ENCODE assay signal across 8 cellular contexts in the genomic region with DNA sequence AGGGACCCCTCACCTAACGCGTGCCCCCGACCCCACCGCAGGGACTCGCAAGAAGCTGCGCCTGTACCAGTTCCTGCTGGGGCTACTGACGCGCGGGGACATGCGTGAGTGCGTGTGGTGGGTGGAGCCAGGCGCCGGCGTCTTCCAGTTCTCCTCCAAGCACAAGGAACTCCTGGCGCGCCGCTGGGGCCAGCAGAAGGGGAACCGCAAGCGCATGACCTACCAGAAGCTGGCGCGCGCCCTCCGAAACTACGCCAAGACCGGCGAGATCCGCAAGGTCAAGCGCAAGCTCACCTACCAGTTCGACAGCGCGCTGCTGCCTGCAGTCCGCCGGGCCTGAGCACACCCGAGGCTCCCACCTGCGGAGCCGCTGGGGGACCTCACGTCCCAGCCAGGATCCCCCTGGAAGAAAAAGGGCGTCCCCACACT. TPM values are rescaled to one million over a fixed set of nuclear protein-coding genes. Genes with fewer than 3 reads are reported as not detected.
DNase-seq lines count a peak whose midpoint lies in the region; ATAC-seq and TF ChIP-seq lines count a peak whose summit lies in the region.

No MANE protein-coding gene starts in this region.

- H3K4me3 Mint-ChIP-seq in WTC11 = peak overlapping the region; percentile 47

- peaks cover 35% of the 10 kb centered on the region for H3K27me3 Mint-ChIP-seq in WTC11 (ENCODE audit: low read depth)

- intact Hi-C loops in esophagus squamous epithelium (cut with DNase I) = no loop called here

- H3K27me3 ChIP-seq in esophagus squamous epithelium = peaks cover 0 to 62% (median 3%) of the 10 kb centered on the region in 4 donors
- H3K27me3 ChIP-seq in muscle layer of duodenum (ENCODE audit: low read depth, low read length) = peaks cover 12% of the 10 kb centered on the region

- TF ChIP-seq CTCF in WTC11 (IDR thresholded peaks at IDR 0.05) = no peak
- no peak for TF ChIP-seq CTCF in esophagus squamous epithelium (IDR thresholded peaks at IDR 0.05)

- 1% methylated on average over 16 of the region's 38 CpGs; no CpG with 5 or more reads in 1 of the 2 donors for WGBS in esophagus squamous epithelium, 2 donors
- WGBS in urinary bladder = 4% methylated on average over 38 of the region's 38 CpGs

- peak; percentile 59 for DNase-seq in DMS53 (lab: John Stamatoyannopoulos, UW)
- no peak for DNase-seq in DMS53 treated with DMSO at 0.1 percent for 48 hours (lab: John Stamatoyannopoulos, UW; ENCODE audit: unreplicated experiment)
- DNase-seq in WTC11 (ENCODE audit: low spot score) = peak; percentile 81
- peak; percentile 44 for DNase-seq in esophagus squamous epithelium (lab: John Stamatoyannopoulos, UW)
- no peak for DNase-seq in DMS79 (lab: John Stamatoyannopoulos, UW)
- no peak for DNase-seq in DMS 273 (lab: John Stamatoyannopoulos, UW; ENCODE audit: unreplicated experiment)

- peak overlapping the region; percentile 1 to 57 (median 30) for H3K4me3 ChIP-seq in esophagus squamous epithelium
- H3K4me3 ChIP-seq in muscle layer of duodenum (ENCODE audit: low read depth in 1 of 2, low read length in 2 of 2) = peak overlapping the region; percentile 26 to 44
- H3K4me3 ChIP-seq in urinary bladder (ENCODE audit: low read depth, low read length) = peak overlapping the region; percentile 6

- CTCF ChIA-PET in WTC11 (lab: Charles Lee) = interaction anchor here (0.6 to 3.3 kb wide), 10 partner anchors 9 to 180 kb away, joined by 3 to 16 read pairs (median 6); partner anchors contain the start of genes KCNC3 and SPIB

- no peaks in the 10 kb centered on the region for H3K9me3 Mint-ChIP-seq in WTC11

- ATAC-seq in WTC11 = peak; percentile 31

- H3K27ac ChIP-seq in esophagus squamous epithelium = peak overlapping the region in 2 of 4 donors; percentile 50 to 64
- no peak overlapping the region for H3K27ac ChIP-seq in muscle layer of duodenum (ENCODE audit: low read length)
- H3K27ac ChIP-seq in urinary bladder (ENCODE audit: low read depth) = no peak overlapping the region

- no peaks in the 10 kb centered on the region for H3K9me3 ChIP-seq in esophagus squamous epithelium
- H3K9me3 ChIP-seq in muscle layer of duodenum (ENCODE audit: control insufficient read depth in 1 of 2, low read length in 2 of 2) = no peaks in the 10 kb centered on the region

- POLR2A ChIA-PET in WTC11 (lab: Charles Lee) = interaction anchor here (0.5 to 1.4 kb wide), 5 partner anchors 8 to 83 kb away, joined by 3 to 5 read pairs (median 3); partner anchors contain the start of gene JOSD2

- peaks cover 21% of the 10 kb centered on the region for H3K4me1 Mint-ChIP-seq in WTC11

- no peaks in the 10 kb centered on the region for H3K36me3 ChIP-seq in esophagus squamous epithelium
- no peaks in the 10 kb centered on the region for H3K36me3 ChIP-seq in muscle layer of duodenum (ENCODE audit: control insufficient read depth in 1 of 2, insufficient read depth in 2 of 2, low read length in 2 of 2)
- no peaks in the 10 kb centered on the region for H3K36me3 ChIP-seq in urinary bladder (ENCODE audit: insufficient read depth)

- peak in 1 of 4 donors; percentile 63 for TF ChIP-seq POLR2A in esophagus squamous epithelium (IDR thresholded peaks at IDR 0.05)

- no peak overlapping the region for H3K27ac Mint-ChIP-seq in WTC11

- H3K4me1 ChIP-seq in esophagus squamous epithelium = peaks cover 6 to 32% (median 15%) of the 10 kb centered on the region in 3 donors
- peaks cover 0 to 9% of the 10 kb centered on the region in 2 donors for H3K4me1 ChIP-seq in muscle layer of duodenum (ENCODE audit: control insufficient read depth in 1 of 2, insufficient read depth in 2 of 2, low read length in 2 of 2)
- no peaks in the 10 kb centered on the region for H3K4me1 ChIP-seq in urinary bladder (ENCODE audit: insufficient read depth)

- H3K36me3 Mint-ChIP-seq in WTC11 = no peaks in the 10 kb centered on the region; the same call in 1 of the 2 replicates

TF ChIP-seq in WTC11, 78 proteins besides CTCF, POLR2A, EP300 and RAD21:
- no peak; the same call in 1 of the 2 replicates for TF ChIP-seq ETV6 (CRISPR knock-in tag; IDR thresholded peaks at IDR 0.05)
- TF ChIP-seq ZNF121 (CRISPR knock-in tag; IDR thresholded peaks at IDR 0.05) = no peak
- no peak for TF ChIP-seq ZNF671 (CRISPR knock-in tag; IDR thresholded peaks at IDR 0.05)
- TF ChIP-seq, protein P1, sequence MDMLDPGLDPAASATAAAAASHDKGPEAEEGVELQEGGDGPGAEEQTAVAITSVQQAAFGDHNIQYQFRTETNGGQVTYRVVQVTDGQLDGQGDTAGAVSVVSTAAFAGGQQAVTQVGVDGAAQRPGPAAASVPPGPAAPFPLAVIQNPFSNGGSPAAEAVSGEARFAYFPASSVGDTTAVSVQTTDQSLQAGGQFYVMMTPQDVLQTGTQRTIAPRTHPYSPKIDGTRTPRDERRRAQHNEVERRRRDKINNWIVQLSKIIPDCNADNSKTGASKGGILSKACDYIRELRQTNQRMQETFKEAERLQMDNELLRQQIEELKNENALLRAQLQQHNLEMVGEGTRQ (CRISPR knock-in tag; IDR thresholded peaks at IDR 0.05) = no peak
- TF ChIP-seq ATF3 (CRISPR knock-in tag; conservative IDR thresholded peaks at IDR 0.05) = no peak
- TF ChIP-seq CBFB (CRISPR knock-in tag; IDR thresholded peaks at IDR 0.05; ENCODE audit: low read depth) = no peak
- no peak for TF ChIP-seq SMAD3 (CRISPR knock-in tag; IDR thresholded peaks at IDR 0.05; ENCODE audit: borderline replicate concordance)

RNA-seq across cellular contexts. Expression of gene MYBPC2, which starts 4.7 kb away (rescaled TPM):
- 2.6 to 5.4 TPM (median 5.0 TPM) in 3 replicates for total RNA-seq in WTC11 (2021)
- total RNA-seq in esophagus squamous epithelium = under 1 TPM in 1 of 4 donors, not detected in 3; 0.19 TPM
- 0.69 TPM for total RNA-seq in urinary bladder
- 0.14 TPM for polyA plus RNA-seq in urinary bladder

RNA-seq across cellular contexts. Expression of gene SPIB, which starts 9.3 kb away (rescaled TPM):
- total RNA-seq in WTC11 (2021) (3.1 to 4.7 TPM (median 3.7 TPM) in 3 replicates), esophagus squamous epithelium (under 1 TPM in 1 of 4 donors, not detected in 3; 0.32 TPM), urinary bladder (1.2 TPM)
- 0.20 TPM for polyA plus RNA-seq in urinary bladder

RNA-seq across cellular contexts. Expression of gene POLD1, which starts 43.9 kb away (rescaled TPM):
- total RNA-seq in WTC11 (2021) (163 to 179 TPM (median 178 TPM) in 3 replicates), esophagus squamous epithelium (10 to 100 TPM; 14.0 to 18.8 (median 17.6) TPM), urinary bladder (13.0 TPM)
- 18.4 TPM for polyA plus RNA-seq in urinary bladder

RNA-seq across cellular contexts. Expression of gene EMC10, which starts 48.3 kb away (rescaled TPM):
- total RNA-seq in WTC11 (2021) = 114 to 120 TPM (median 114 TPM) in 3 replicates
- total RNA-seq in esophagus squamous epithelium = 10 to 100 TPM; 50.2 to 76.1 (median 59.7) TPM
- total RNA-seq in urinary bladder = 36.4 TPM
- polyA plus RNA-seq in urinary bladder = 107 TPM

RNA-seq across cellular contexts. Expression of gene GARIN5A, which starts 48.6 kb away (rescaled TPM):
- total RNA-seq in WTC11 (2021) = 8.2 to 17.1 TPM (median 15.3 TPM) in 3 replicates
- 1 to 10 TPM in 3 of 4 donors, under 1 TPM in 1; 0.53 to 2.0 (median 1.5) TPM for total RNA-seq in esophagus squamous epithelium
- total RNA-seq in urinary bladder = not detected
- polyA plus RNA-seq in urinary bladder = 1.3 TPM

Comparison
In these comparisons a context has a peak if more than half of its experiments do, and no peak if none do; other contexts are left out.
1. DNase-seq: peak in DMS53 (single experiment), WTC11 (single experiment) and esophagus squamous epithelium (single experiment); none in DMS53 treated with DMSO at 0.1 percent for 48 hours (single experiment), DMS79 (single experiment) and DMS 273 (single experiment).
2. Peak in every context shown above with its lines, with median percentiles within 50 percentile points of each other: H3K4me3 ChIP-seq.